ENCODE assay signal across 8 cellular contexts in the genomic region with DNA sequence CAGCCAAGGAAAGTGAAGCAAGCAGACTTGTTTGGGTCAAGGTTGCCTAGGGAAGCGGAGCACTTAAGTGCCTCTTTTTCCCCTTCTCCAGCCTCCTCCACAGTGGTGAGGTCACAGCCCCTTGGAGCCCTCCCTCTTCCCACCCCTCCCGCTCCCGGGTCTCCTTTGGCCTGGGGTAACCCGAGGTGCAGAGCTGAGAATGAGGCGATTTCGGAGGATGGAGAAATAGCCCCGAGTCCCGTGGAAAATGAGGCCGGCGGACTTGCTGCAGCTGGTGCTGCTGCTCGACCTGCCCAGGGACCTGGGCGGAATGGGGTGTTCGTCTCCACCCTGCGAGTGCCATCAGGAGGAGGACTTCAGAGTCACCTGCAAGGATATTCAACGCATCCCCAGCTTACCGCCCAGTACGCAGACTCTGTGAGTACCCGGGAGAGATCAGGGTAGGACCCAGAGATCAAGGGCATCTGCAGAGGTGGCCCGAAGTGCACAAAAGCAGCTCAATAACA. TPM values are rescaled to one million over a fixed set of nuclear protein-coding genes. Genes with fewer than 3 reads are reported as not detected.
A peak's percentile ranks its signal among the peaks of the same experiment; 100 is the strongest.
DNase-seq lines count a peak whose midpoint lies in the region; ATAC-seq and TF ChIP-seq lines count a peak whose summit lies in the region.
"Had no signal": no experiment of that assay in that cellular context is flagged by ENCODE, and none has a peak within 500 bp of the region (broad histone marks: within the 10 kb centered on the region; RNA-seq: fewer than 3 reads in every experiment).

Gene TSHR, plus strand, starts transcription at position 188 of the 506 bp plus-strand sequence. Its CDS starts 60 bp downstream, at position 248.

- peaks cover 47% of the 10 kb centered on the region for H3K4me1 Mint-ChIP-seq in activated T-cell treated with anti-CD3 and anti-CD28 coated beads, Interleukin-2, amount 50 U/mL, for 4 hours (ENCODE audit: low read depth)

- intact Hi-C loops in sciatic nerve (cut with DNase I), result no loop called here

- H3K9me3 ChIP-seq in HUES6 (ENCODE audit: control insufficient read depth, insufficient read depth, low read depth, low read length) (no peaks in the 10 kb centered on the region), right atrium auricular region (no peaks in the 10 kb centered on the region)

- no peak for TF ChIP-seq CTCF in right atrium auricular region (IDR thresholded peaks at IDR 0.05)

- H3K4me3 ChIP-seq in HUES6 (ENCODE audit: low read depth, low read length) (peak within 1 kb of the TSS; percentile 59), right atrium auricular region (peak within 1 kb of the TSS; percentile 33 to 58)

- H3K27ac ChIP-seq in HUES6 (ENCODE audit: low read depth, low read length) (no peak within 1 kb of the TSS), right atrium auricular region (no peak within 1 kb of the TSS)
- H3K27ac ChIP-seq: VCaP had no signal

- H3K9me3 Mint-ChIP-seq in activated T-cell treated with anti-CD3 and anti-CD28 coated beads, Interleukin-2, amount 50 U/mL, for 4 hours, result no peaks in the 10 kb centered on the region

- H3K27me3 ChIP-seq in HUES6 (ENCODE audit: control insufficient read depth, insufficient read depth, low read length) (peaks cover 27% of the 10 kb centered on the region), right atrium auricular region (no peaks in the 10 kb centered on the region)

- ATAC-seq in activated T-cell treated with anti-CD3 and anti-CD28 coated beads, Interleukin-2, amount 50 U/mL, for 4 hours, result peak in 1 of 2 donors; percentile 10
- ATAC-seq in sciatic nerve (peak; percentile 64), HG03159 (IDR thresholded peaks at IDR 0.05; ENCODE audit: unreplicated experiment) (no peak)

- no peak within 1 kb of the TSS for H3K9ac ChIP-seq in HUES6 (ENCODE audit: low read length)

- H3K4me3 Mint-ChIP-seq in activated T-cell treated with anti-CD3 and anti-CD28 coated beads, Interleukin-2, amount 50 U/mL, for 4 hours, result peak within 1 kb of the TSS; percentile 89

- H3K36me3 ChIP-seq in HUES6 (ENCODE audit: control insufficient read depth, insufficient read depth, low read length) (no peaks in the 10 kb centered on the region), right atrium auricular region (no peaks in the 10 kb centered on the region)

- DNase-seq in activated T-cell treated with anti-CD3 and anti-CD28 coated beads, Interleukin-2, amount 50 U/mL, for 4 hours, result no peak
- DNase-seq in right atrium auricular region (ENCODE audit: low spot score), result no peak
- no peak for DNase-seq in sciatic nerve (ENCODE audit: low spot score)
- no peak for DNase-seq in amniotic stem cell (lab: John Stamatoyannopoulos, UW)
- DNase-seq in RPMI8226, result no peak

- H3K36me3 Mint-ChIP-seq in activated T-cell treated with anti-CD3 and anti-CD28 coated beads, Interleukin-2, amount 50 U/mL, for 4 hours (ENCODE audit: insufficient read depth), result no peaks in the 10 kb centered on the region

- H3K4me1 ChIP-seq in HUES6 (ENCODE audit: control insufficient read depth, insufficient read depth, low read length) (peaks cover 7% of the 10 kb centered on the region), right atrium auricular region (peaks cover 0 to 11% of the 10 kb centered on the region in 2 donors)

- H3K27me3 Mint-ChIP-seq in activated T-cell treated with anti-CD3 and anti-CD28 coated beads, Interleukin-2, amount 50 U/mL, for 4 hours (ENCODE audit: low read depth), result no peaks in the 10 kb centered on the region

RNA-seq across cellular contexts. Expression of gene TSHR, which starts in this region (rescaled TPM):
- total RNA-seq in activated T-cell treated with anti-CD3 and anti-CD28 coated beads, Interleukin-2, amount 50 U/mL, for 4 hours, result under 1 TPM in 2 of 3 donors, not detected in 1; 0.24 to 0.47 TPM
- total RNA-seq in right atrium auricular region (not detected), sciatic nerve (3.7 TPM)
